Comparison of ENCODE assay signal across 21 cellular contexts in the genomic region with DNA sequence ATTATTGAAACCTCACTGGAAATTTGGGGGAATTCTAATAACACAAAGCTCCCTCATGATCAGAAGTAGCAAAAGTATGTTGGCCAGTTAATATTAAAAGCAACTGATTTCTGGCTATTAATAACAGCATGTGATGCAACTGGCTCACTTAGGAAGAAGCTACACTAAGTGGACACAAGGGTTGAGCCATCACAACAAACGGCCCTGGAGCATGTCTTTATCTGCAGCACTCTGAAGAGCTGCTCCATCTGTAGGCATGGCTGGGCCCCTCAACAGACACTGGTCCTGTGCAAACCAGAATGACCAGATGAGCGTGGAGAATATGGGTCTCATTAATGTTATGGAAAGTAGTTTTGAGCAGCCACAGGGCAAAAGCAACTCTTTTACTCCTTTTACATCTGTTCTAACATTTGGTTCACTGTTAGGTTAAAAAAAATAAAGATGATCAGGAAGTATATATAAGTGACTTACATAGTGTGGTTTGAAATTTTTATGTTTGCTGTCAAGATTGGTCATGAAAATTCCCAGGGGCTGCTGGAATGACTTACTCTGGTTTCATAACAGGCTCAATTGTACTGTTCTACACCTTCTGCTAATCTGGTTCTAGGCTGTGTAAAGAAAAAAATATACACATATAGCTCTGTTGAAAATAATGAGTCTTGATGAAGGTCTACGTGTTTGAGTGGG. TPM values are rescaled to one million over a fixed set of nuclear protein-coding genes. Genes with fewer than 3 reads are reported as not detected.
A peak's percentile ranks its signal among the peaks of the same experiment; 100 is the strongest.
DNase-seq lines count a peak whose midpoint lies in the region; ATAC-seq and TF ChIP-seq lines count a peak whose summit lies in the region.
"Had no signal": no experiment of that assay in that cellular context is flagged by ENCODE, and none has a peak within 500 bp of the region (broad histone marks: within the 10 kb centered on the region; RNA-seq: fewer than 3 reads in every experiment).

No MANE protein-coding gene starts in this region.

- no peaks in the 10 kb centered on the region for H3K36me3 Mint-ChIP-seq in activated CD8-positive, alpha-beta T cell treated with anti-CD3 and anti-CD28 coated beads for 36 hours (ENCODE audit: low read depth)
- no peaks in the 10 kb centered on the region for H3K36me3 Mint-ChIP-seq in activated CD8-positive, alpha-beta T cell treated with anti-CD3 and anti-CD28 coated beads, Interleukin-2, amount 10 ng/mL, durations not matched to agents 7 days and 5 days (ENCODE audit: low read depth)
- H3K36me3 Mint-ChIP-seq in memory B cell = peaks cover 20% of the 10 kb centered on the region

- no peak for TF ChIP-seq CTCF in activated CD8-positive, alpha-beta T cell treated with anti-CD3 and anti-CD28 coated beads for 36 hours (IDR thresholded peaks at IDR 0.05)

- peak overlapping the region; percentile 63 for H3K27ac Mint-ChIP-seq in activated CD8-positive, alpha-beta T cell treated with anti-CD3 and anti-CD28 coated beads for 36 hours
- H3K27ac Mint-ChIP-seq in activated CD8-positive, alpha-beta T cell treated with anti-CD3 and anti-CD28 coated beads, Interleukin-2, amount 10 ng/mL, durations not matched to agents 7 days and 5 days = no peak overlapping the region
- peak overlapping the region; percentile 28 for H3K27ac Mint-ChIP-seq in memory B cell

- no peaks in the 10 kb centered on the region for H3K9me3 Mint-ChIP-seq in activated CD8-positive, alpha-beta T cell treated with anti-CD3 and anti-CD28 coated beads for 36 hours
- H3K9me3 Mint-ChIP-seq in activated CD8-positive, alpha-beta T cell treated with anti-CD3 and anti-CD28 coated beads, Interleukin-2, amount 10 ng/mL, durations not matched to agents 7 days and 5 days (ENCODE audit: insufficient read depth) = no peaks in the 10 kb centered on the region
- no peaks in the 10 kb centered on the region for H3K9me3 Mint-ChIP-seq in memory B cell

- no peak for DNase-seq in activated CD8-positive, alpha-beta T cell treated with anti-CD3 and anti-CD28 coated beads for 36 hours
- no peak for DNase-seq in activated CD8-positive, alpha-beta T cell treated with anti-CD3 and anti-CD28 coated beads, Interleukin-2, amount 10 ng/mL, durations not matched to agents 7 days and 5 days
- DNase-seq in EH (ENCODE audit: low read depth) (peak; percentile 11), memory B cell (ENCODE audit: low spot score in 2 of 2) (no peak)
- no peak for DNase-seq in stimulated activated CD4-positive, alpha-beta T cell treated with anti-CD3 and anti-CD28 coated beads, Interleukin-1b, Interleukin-23, amount 100 ng/mL, for 48 hours
- no peak for DNase-seq in effector CD8-positive, alpha-beta T cell (lab: John Stamatoyannopoulos, UW)
- DNase-seq: BE2C, cerebellar nuclear complex, dorsolateral prefrontal cortex, H7, head of caudate nucleus, NCI-H1092 treated with DMSO at 0.1 percent for 48 hours, NCI-H187 treated with DMSO at 0.1 percent for 48 hours, posterior cingulate gyrus, WERI-Rb-1 had no signal

- peaks cover 20% of the 10 kb centered on the region for H3K4me1 Mint-ChIP-seq in activated CD8-positive, alpha-beta T cell treated with anti-CD3 and anti-CD28 coated beads for 36 hours (ENCODE audit: low read depth)
- H3K4me1 Mint-ChIP-seq in activated CD8-positive, alpha-beta T cell treated with anti-CD3 and anti-CD28 coated beads, Interleukin-2, amount 10 ng/mL, durations not matched to agents 7 days and 5 days (ENCODE audit: low read depth) = no peaks in the 10 kb centered on the region
- H3K4me1 Mint-ChIP-seq in memory B cell = peaks cover 3% of the 10 kb centered on the region

- no peaks in the 10 kb centered on the region for H3K27me3 Mint-ChIP-seq in activated CD8-positive, alpha-beta T cell treated with anti-CD3 and anti-CD28 coated beads for 36 hours
- H3K27me3 Mint-ChIP-seq in activated CD8-positive, alpha-beta T cell treated with anti-CD3 and anti-CD28 coated beads, Interleukin-2, amount 10 ng/mL, durations not matched to agents 7 days and 5 days (ENCODE audit: low read depth) = no peaks in the 10 kb centered on the region
- no peaks in the 10 kb centered on the region for H3K27me3 Mint-ChIP-seq in memory B cell

- intact Hi-C loops in activated CD8-positive, alpha-beta T cell treated with anti-CD3 and anti-CD28 coated beads for 36 hours (cut with micrococcal nuclease) = no loop called here

- POLR2A ChIA-PET in activated CD8-positive, alpha-beta T cell treated with anti-CD3 and anti-CD28 coated beads for 36 hours (lab: Charles Lee) = interaction anchor here (0.6 kb wide), 1 partner anchor 1315 kb away, joined by 3 read pairs; no protein-coding TSS in a partner anchor
- POLR2A ChIA-PET in activated CD8-positive, alpha-beta T cell treated with anti-CD3 and anti-CD28 coated beads, Interleukin-2, amount 10 ng/mL, durations not matched to agents 7 days and 5 days (lab: Charles Lee) = no interaction called here

- H3K4me3 Mint-ChIP-seq in activated CD8-positive, alpha-beta T cell treated with anti-CD3 and anti-CD28 coated beads for 36 hours = no peak overlapping the region
- H3K4me3 Mint-ChIP-seq in activated CD8-positive, alpha-beta T cell treated with anti-CD3 and anti-CD28 coated beads, Interleukin-2, amount 10 ng/mL, durations not matched to agents 7 days and 5 days = no peak overlapping the region
- H3K4me3 Mint-ChIP-seq in memory B cell = no peak overlapping the region

- peak; percentile 37 for ATAC-seq in activated CD8-positive, alpha-beta T cell treated with anti-CD3 and anti-CD28 coated beads for 36 hours
- no peak for ATAC-seq in activated CD8-positive, alpha-beta T cell treated with anti-CD3 and anti-CD28 coated beads, Interleukin-2, amount 10 ng/mL, durations not matched to agents 7 days and 5 days
- ATAC-seq in HG02798 (IDR thresholded peaks at IDR 0.05; ENCODE audit: poor library complexity, unreplicated experiment) (peak; percentile 32), memory B cell (ENCODE audit: low read depth) (no peak), GM19351 (IDR thresholded peaks at IDR 0.05; ENCODE audit: unreplicated experiment) (no peak)

- CTCF ChIA-PET in activated CD8-positive, alpha-beta T cell treated with anti-CD3 and anti-CD28 coated beads for 36 hours (lab: Charles Lee) = interaction anchor here (1.0 kb wide), 1 partner anchor 9 kb away, joined by 3 read pairs; no protein-coding TSS in a partner anchor
- CTCF ChIA-PET in activated CD8-positive, alpha-beta T cell treated with anti-CD3 and anti-CD28 coated beads, Interleukin-2, amount 10 ng/mL, durations not matched to agents 7 days and 5 days (lab: Charles Lee) = no interaction called here

RNA-seq across cellular contexts. Expression of gene INSM1, which starts 58.0 kb away (rescaled TPM):
- total RNA-seq in activated CD8-positive, alpha-beta T cell treated with anti-CD3 and anti-CD28 coated beads for 36 hours = under 1 TPM; 0.76 to 0.99 TPM
- total RNA-seq in activated CD8-positive, alpha-beta T cell treated with anti-CD3 and anti-CD28 coated beads, Interleukin-2, amount 10 ng/mL, durations not matched to agents 7 days and 5 days = not detected
- total RNA-seq: kidney epithelial cell, skeletal muscle tissue, suprapubic skin, urinary bladder had no signal

Comparison
In these comparisons a context has a peak if more than half of its experiments do, and no peak if none do; other contexts are left out.
1. ATAC-seq: peak in activated CD8-positive, alpha-beta T cell treated with anti-CD3 and anti-CD28 coated beads for 36 hours (single experiment) and HG02798 (single experiment); none in activated CD8-positive, alpha-beta T cell treated with anti-CD3 and anti-CD28 coated beads, Interleukin-2, amount 10 ng/mL, durations not matched to agents 7 days and 5 days (single experiment), memory B cell (single experiment) and GM19351 (single experiment).